Comparison of ENCODE assay signal across 10 cellular contexts in the genomic region with DNA sequence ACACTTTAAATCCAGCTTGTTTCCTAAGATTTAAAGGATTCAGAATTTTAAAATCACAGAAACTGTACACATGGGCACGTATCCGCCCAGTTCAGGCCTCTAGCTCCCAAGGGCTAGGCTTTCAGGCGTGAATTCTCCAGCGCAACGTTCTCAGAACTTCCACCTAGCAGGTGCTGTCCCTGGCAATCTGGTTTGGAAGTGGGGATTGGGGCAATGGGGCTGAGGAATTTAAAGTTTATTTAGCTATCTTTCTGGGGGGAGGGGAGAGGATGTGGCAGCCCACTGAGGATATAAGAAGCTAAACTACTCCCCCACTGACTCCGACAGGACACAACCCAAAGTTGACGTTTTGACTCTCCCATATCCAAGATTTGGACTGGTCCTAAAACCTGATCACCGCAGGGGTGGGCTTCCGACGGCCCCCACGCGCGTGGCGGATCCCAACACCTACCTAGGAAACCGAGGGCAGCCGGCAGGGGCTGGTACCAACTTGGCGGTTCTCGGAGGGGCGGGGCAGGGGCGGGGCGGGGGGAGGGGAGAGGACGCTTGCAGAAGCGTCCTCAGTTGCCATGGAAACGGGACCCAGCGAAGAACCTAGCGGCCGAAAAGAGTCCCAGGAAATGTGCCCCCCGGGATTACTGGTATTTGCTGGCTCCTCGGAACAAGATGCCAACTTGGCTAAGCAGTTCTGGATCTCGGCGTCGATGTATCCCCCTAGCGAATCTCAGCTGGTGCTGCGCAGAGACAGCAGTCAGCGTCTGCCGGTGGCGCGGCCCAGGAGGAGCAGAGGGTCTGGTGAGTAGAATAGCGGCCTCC. TPM values are rescaled to one million over a fixed set of nuclear protein-coding genes. Genes with fewer than 3 reads are reported as not detected.
DNase-seq lines count a peak whose midpoint lies in the region; ATAC-seq and TF ChIP-seq lines count a peak whose summit lies in the region.
"Had no signal": no experiment of that assay in that cellular context is flagged by ENCODE, and none has a peak within 500 bp of the region (broad histone marks: within the 10 kb centered on the region; RNA-seq: fewer than 3 reads in every experiment).

TSS of gene HOATZ (plus strand) at position 563 of the 816 bp plus-strand sequence. CDS start at position 570, 7 bp downstream.

- ATAC-seq in stimulated activated effector memory CD8-positive, alpha-beta T cell treated with anti-CD3 and anti-CD28 coated beads, Interleukin-12 subunit alpha, Interleukin-12 subunit beta, amount 100 ng/mL, for 72 hours: no peak
- ATAC-seq in GM21528 (IDR thresholded peaks at IDR 0.05; ENCODE audit: low FRiP score, unreplicated experiment): no peak
- no peak for ATAC-seq in left colon

- no peak for TF ChIP-seq RAD21 in neural cell (conservative IDR thresholded peaks at IDR 0.05)

- WGBS in ectodermal cell, 2 experiments: 11% methylated on average over 39 of the region's 39 CpGs

- H3K36me3 Mint-ChIP-seq in stimulated activated effector memory CD8-positive, alpha-beta T cell treated with anti-CD3 and anti-CD28 coated beads, Interleukin-12 subunit alpha, Interleukin-12 subunit beta, amount 100 ng/mL, for 72 hours: no peaks in the 10 kb centered on the region

- no peaks in the 10 kb centered on the region for H3K9me3 Mint-ChIP-seq in stimulated activated effector memory CD8-positive, alpha-beta T cell treated with anti-CD3 and anti-CD28 coated beads, Interleukin-12 subunit alpha, Interleukin-12 subunit beta, amount 100 ng/mL, for 72 hours

- no peaks in the 10 kb centered on the region for H3K4me1 Mint-ChIP-seq in stimulated activated effector memory CD8-positive, alpha-beta T cell treated with anti-CD3 and anti-CD28 coated beads, Interleukin-12 subunit alpha, Interleukin-12 subunit beta, amount 100 ng/mL, for 72 hours

- H3K9me2 ChIP-seq in neural cell (ENCODE audit: insufficient read depth, low read length): no peaks in the 10 kb centered on the region

- H3K27me3 ChIP-seq in NT2/D1 (ENCODE audit: insufficient read depth, insufficient read length): peaks cover 44% of the 10 kb centered on the region
- H3K27me3 ChIP-seq in ectodermal cell (ENCODE audit: control insufficient read depth, insufficient read depth, low read length, poor library complexity, severe bottlenecking): peaks cover 46% of the 10 kb centered on the region
- H3K27me3 ChIP-seq in neural cell (ENCODE audit: insufficient read depth, low read depth, low read length): peaks cover 46% of the 10 kb centered on the region
- H3K27me3 ChIP-seq: SJSA1 had no signal

- no peak for DNase-seq in G401 (ENCODE audit: low spot score)
- peak; percentile 38 for DNase-seq in NT2/D1 (ENCODE audit: low read depth, low spot score)
- no peak for DNase-seq in AG08395 (ENCODE audit: low spot score)
- DNase-seq in stimulated activated effector memory CD8-positive, alpha-beta T cell treated with anti-CD3 and anti-CD28 coated beads, Interleukin-12 subunit alpha, Interleukin-12 subunit beta, amount 100 ng/mL, for 72 hours (ENCODE audit: low spot score in 2 of 2): no peak
- no peak for DNase-seq in left colon

- H3K27ac Mint-ChIP-seq in stimulated activated effector memory CD8-positive, alpha-beta T cell treated with anti-CD3 and anti-CD28 coated beads, Interleukin-12 subunit alpha, Interleukin-12 subunit beta, amount 100 ng/mL, for 72 hours: no peak within 1 kb of the TSS

- H3F3A ChIP-seq in neural cell (ENCODE audit: insufficient read depth, low read length, poor library complexity, severe bottlenecking): no peaks in the 10 kb centered on the region

- peak; percentile 17 for TF ChIP-seq CTCF in neural cell (IDR thresholded peaks at IDR 0.05; ENCODE audit: poor library complexity, severe bottlenecking)

- H3K4me2 ChIP-seq in neural cell (ENCODE audit: low read length): no peak within 1 kb of the TSS

- intact Hi-C loops in left colon (cut with DNase I, micrococcal nuclease): no loop called here

- H3K9me3 ChIP-seq in NT2/D1 (ENCODE audit: insufficient read depth, low read length) (no peaks in the 10 kb centered on the region), ectodermal cell (ENCODE audit: control insufficient read depth, low read length) (no peaks in the 10 kb centered on the region), neural cell (ENCODE audit: low read length) (no peaks in the 10 kb centered on the region)
- H3K9me3 ChIP-seq: SJSA1 had no signal

- no peaks in the 10 kb centered on the region for H3K79me2 ChIP-seq in neural cell (replicated peaks; ENCODE audit: insufficient read depth, low read length)

- no peaks in the 10 kb centered on the region for H4K20me1 ChIP-seq in neural cell (ENCODE audit: insufficient read depth)

- H3K9ac ChIP-seq in NT2/D1 (ENCODE audit: insufficient read length, low read depth): peak within 1 kb of the TSS; percentile 4
- no peak within 1 kb of the TSS for H3K9ac ChIP-seq in neural cell (ENCODE audit: low read length)

- in situ Hi-C loops in G401 (cut with HindIII; ENCODE audit: low sequenced_read_pairs): no loop called here

- H3K36me3 ChIP-seq in NT2/D1 (ENCODE audit: insufficient read depth, insufficient read length, low read length): no peaks in the 10 kb centered on the region
- H3K36me3 ChIP-seq in ectodermal cell (ENCODE audit: control insufficient read depth, insufficient read depth, low read length): no peaks in the 10 kb centered on the region
- no peaks in the 10 kb centered on the region for H3K36me3 ChIP-seq in neural cell (ENCODE audit: insufficient read depth, low read length)
- H3K36me3 ChIP-seq: SJSA1 had no signal

- no peak for TF ChIP-seq EP300 in neural cell (conservative IDR thresholded peaks at IDR 0.05; ENCODE audit: poor library complexity, severe bottlenecking)

- H3K4me3 Mint-ChIP-seq in stimulated activated effector memory CD8-positive, alpha-beta T cell treated with anti-CD3 and anti-CD28 coated beads, Interleukin-12 subunit alpha, Interleukin-12 subunit beta, amount 100 ng/mL, for 72 hours: no peak within 1 kb of the TSS

- H3K27ac ChIP-seq in ectodermal cell (ENCODE audit: insufficient read depth, low read depth, low read length, poor library complexity, severe bottlenecking) (no peak within 1 kb of the TSS), neural cell (ENCODE audit: low read length) (no peak within 1 kb of the TSS)
- H3K27ac ChIP-seq: SJSA1 had no signal

- no peak within 1 kb of the TSS for H2AFZ ChIP-seq in neural cell (ENCODE audit: low read depth, low read length)

- H3K4me3 ChIP-seq in NT2/D1 (ENCODE audit: insufficient read length, low read depth): peak within 1 kb of the TSS; percentile 24
- peak within 1 kb of the TSS; percentile 30 for H3K4me3 ChIP-seq in ectodermal cell (ENCODE audit: insufficient read depth, low read depth, low read length)
- H3K4me3 ChIP-seq in neural cell (ENCODE audit: low read length): peak within 1 kb of the TSS; percentile 56
- H3K4me3 ChIP-seq: SJSA1 had no signal

- H3K4me1 ChIP-seq in NT2/D1 (ENCODE audit: insufficient read depth, insufficient read length) (no peaks in the 10 kb centered on the region), ectodermal cell (ENCODE audit: control insufficient read depth, insufficient read depth, low read length) (no peaks in the 10 kb centered on the region)

TF ChIP-seq in neural cell, 6 proteins besides CTCF, POLR2A, EP300 and RAD21:
- TF ChIP-seq, protein P1, sequence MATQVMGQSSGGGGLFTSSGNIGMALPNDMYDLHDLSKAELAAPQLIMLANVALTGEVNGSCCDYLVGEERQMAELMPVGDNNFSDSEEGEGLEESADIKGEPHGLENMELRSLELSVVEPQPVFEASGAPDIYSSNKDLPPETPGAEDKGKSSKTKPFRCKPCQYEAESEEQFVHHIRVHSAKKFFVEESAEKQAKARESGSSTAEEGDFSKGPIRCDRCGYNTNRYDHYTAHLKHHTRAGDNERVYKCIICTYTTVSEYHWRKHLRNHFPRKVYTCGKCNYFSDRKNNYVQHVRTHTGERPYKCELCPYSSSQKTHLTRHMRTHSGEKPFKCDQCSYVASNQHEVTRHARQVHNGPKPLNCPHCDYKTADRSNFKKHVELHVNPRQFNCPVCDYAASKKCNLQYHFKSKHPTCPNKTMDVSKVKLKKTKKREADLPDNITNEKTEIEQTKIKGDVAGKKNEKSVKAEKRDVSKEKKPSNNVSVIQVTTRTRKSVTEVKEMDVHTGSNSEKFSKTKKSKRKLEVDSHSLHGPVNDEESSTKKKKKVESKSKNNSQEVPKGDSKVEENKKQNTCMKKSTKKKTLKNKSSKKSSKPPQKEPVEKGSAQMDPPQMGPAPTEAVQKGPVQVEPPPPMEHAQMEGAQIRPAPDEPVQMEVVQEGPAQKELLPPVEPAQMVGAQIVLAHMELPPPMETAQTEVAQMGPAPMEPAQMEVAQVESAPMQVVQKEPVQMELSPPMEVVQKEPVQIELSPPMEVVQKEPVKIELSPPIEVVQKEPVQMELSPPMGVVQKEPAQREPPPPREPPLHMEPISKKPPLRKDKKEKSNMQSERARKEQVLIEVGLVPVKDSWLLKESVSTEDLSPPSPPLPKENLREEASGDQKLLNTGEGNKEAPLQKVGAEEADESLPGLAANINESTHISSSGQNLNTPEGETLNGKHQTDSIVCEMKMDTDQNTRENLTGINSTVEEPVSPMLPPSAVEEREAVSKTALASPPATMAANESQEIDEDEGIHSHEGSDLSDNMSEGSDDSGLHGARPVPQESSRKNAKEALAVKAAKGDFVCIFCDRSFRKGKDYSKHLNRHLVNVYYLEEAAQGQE (IDR thresholded peaks at IDR 0.05; ENCODE audit: borderline replicate concordance): no peak
- TF ChIP-seq SMC3 (conservative IDR thresholded peaks at IDR 0.05; ENCODE audit: poor library complexity): no peak

RNA-seq across cellular contexts. Expression of gene HOATZ, which starts in this region (rescaled TPM):
- total RNA-seq in G401 (2014; rRNA removed; shearing (Covaris generic)): 6.8 and 10.7 TPM in 2 replicates
- polyA plus RNA-seq in ectodermal cell (2013, experiment 1 of 4): not detected
- polyA plus RNA-seq in ectodermal cell (2013, experiment 2 of 4): 0.21 TPM
- polyA plus RNA-seq in ectodermal cell (2013, experiment 3 of 4): 0.43 TPM
- 0.73 TPM for polyA plus RNA-seq in ectodermal cell (2013, experiment 4 of 4)
- polyA plus RNA-seq in neural cell: not detected in 2 replicates
- not detected in 2 replicates for polyA minus RNA-seq in neural cell
- total RNA-seq in left colon: not detected
- total RNA-seq: SJSA1, urinary bladder had no signal
- polyA plus RNA-seq: urinary bladder had no signal
